ENCODE assay signal across 1 cellular context in genomic region chr6:127824061-127824460, GRCh38.
TF ChIP-seq lines count a peak whose summit lies in the region.

No MANE protein-coding gene starts in this region.

TF ChIP-seq in IMR-90, 13 proteins besides CTCF, POLR2A, EP300 and RAD21 (continued from another document):
- TF ChIP-seq USF2 (IDR thresholded peaks at IDR 0.05; ENCODE audit: low read depth, low read length) (no peak), MAFK (IDR thresholded peaks at IDR 0.05; ENCODE audit: low read depth, low read length) (no peak), CHD1 (IDR thresholded peaks at IDR 0.05; ENCODE audit: low read depth, low read length) (no peak), MAZ (IDR thresholded peaks at IDR 0.05; ENCODE audit: borderline replicate concordance, low read depth, low read length) (no peak), MXI1 (IDR thresholded peaks at IDR 0.05; ENCODE audit: borderline replicate concordance, low read depth, low read length) (no peak), RCOR1 (IDR thresholded peaks at IDR 0.05; ENCODE audit: insufficient replicate concordance, low read length) (no peak), NFE2L2 (IDR thresholded peaks at IDR 0.05; ENCODE audit: low read depth, low read length) (no peak), BHLHE40 (IDR thresholded peaks at IDR 0.05; ENCODE audit: low read depth, low read length) (no peak), SMC3 (IDR thresholded peaks at IDR 0.05; ENCODE audit: low read depth, low read length) (no peak), RFX5 (IDR thresholded peaks at IDR 0.05; ENCODE audit: low read depth, low read length) (no peak), FOS (IDR thresholded peaks at IDR 0.05; ENCODE audit: low read depth, low read length) (no peak), CEBPB (IDR thresholded peaks at IDR 0.05; ENCODE audit: low read depth, low read length) (no peak)
